Comparison of ENCODE assay signal across 8 cellular contexts in the genomic region with DNA sequence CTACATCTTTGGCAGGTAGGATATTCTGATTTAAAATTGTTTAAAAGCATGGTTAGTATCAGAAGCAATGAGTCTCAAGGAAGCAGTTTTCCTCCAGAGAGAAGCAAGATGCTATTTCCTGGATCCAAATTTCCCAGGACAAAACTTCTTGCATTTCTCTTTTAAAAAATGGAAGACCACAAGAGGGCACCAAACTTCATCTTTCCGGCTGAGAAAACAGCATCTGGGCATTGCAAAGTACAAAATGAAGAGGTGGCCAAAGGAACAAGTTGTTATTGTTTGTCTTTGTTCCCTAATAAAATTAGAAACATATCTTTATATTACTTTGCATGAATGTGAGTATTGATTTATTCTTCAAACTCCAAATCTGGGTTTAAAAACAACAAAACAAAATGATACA.
DNase-seq lines count a peak whose midpoint lies in the region; ATAC-seq and TF ChIP-seq lines count a peak whose summit lies in the region.

No MANE protein-coding gene starts in this region.

- DNase-seq in A673 (ENCODE audit: low spot score) (peak; percentile 74), GM10266 (ENCODE audit: extremely low spot score) (peak; percentile 46), NCI-H446 (lab: John Stamatoyannopoulos, UW) (peak; percentile 10 to 62), coronary artery (ENCODE audit: low spot score) (no peak), memory B cell (ENCODE audit: low spot score in 2 of 2) (peak; percentile 17 to 31)
- no peak for DNase-seq in stimulated activated effector memory CD8-positive, alpha-beta T cell treated with anti-CD3 and anti-CD28 coated beads, Interleukin-12 subunit alpha, Interleukin-12 subunit beta, amount 100 ng/mL, for 72 hours (ENCODE audit: low spot score in 2 of 2)

- TF ChIP-seq CTCF in A673 (conservative IDR thresholded peaks at IDR 0.05; ENCODE audit: low read depth, low read length), result peak; percentile 76
- TF ChIP-seq CTCF in GM10266 (IDR thresholded peaks at IDR 0.05; ENCODE audit: control insufficient read depth, insufficient read depth, low read depth, missing control alignments), result peak; percentile 53
- TF ChIP-seq CTCF in coronary artery (IDR thresholded peaks at IDR 0.05), result peak; percentile 45

- no peaks in the 10 kb centered on the region for H3K9me3 Mint-ChIP-seq in memory B cell
- no peaks in the 10 kb centered on the region for H3K9me3 Mint-ChIP-seq in stimulated activated effector memory CD8-positive, alpha-beta T cell treated with anti-CD3 and anti-CD28 coated beads, Interleukin-12 subunit alpha, Interleukin-12 subunit beta, amount 100 ng/mL, for 72 hours

- no peaks in the 10 kb centered on the region for H3K36me3 Mint-ChIP-seq in memory B cell
- no peaks in the 10 kb centered on the region for H3K36me3 Mint-ChIP-seq in stimulated activated effector memory CD8-positive, alpha-beta T cell treated with anti-CD3 and anti-CD28 coated beads, Interleukin-12 subunit alpha, Interleukin-12 subunit beta, amount 100 ng/mL, for 72 hours

- no TSS peak for BruUV-seq in A673 (replicated peaks; lab: Mats Ljungman, UMichigan)

- no peaks in the 10 kb centered on the region for H3K36me3 ChIP-seq in A673 (ENCODE audit: insufficient read depth, low read length, poor library complexity, severe bottlenecking)

- intact Hi-C loops in A673 (cut with micrococcal nuclease; ENCODE audit: unreplicated experiment), result loop anchor here (1.0 kb wide), 2 partner anchors 58 to 228 kb away; no protein-coding TSS in a partner anchor

- peaks cover 17% of the 10 kb centered on the region for H3K4me1 ChIP-seq in A673 (ENCODE audit: insufficient read depth, low read length, poor library complexity, severe bottlenecking)

- H3K9me3 ChIP-seq in A673 (ENCODE audit: low read depth, low read length, poor library complexity, severe bottlenecking), result no peaks in the 10 kb centered on the region

- no peaks in the 10 kb centered on the region for H3K4me1 Mint-ChIP-seq in memory B cell
- no peaks in the 10 kb centered on the region for H3K4me1 Mint-ChIP-seq in stimulated activated effector memory CD8-positive, alpha-beta T cell treated with anti-CD3 and anti-CD28 coated beads, Interleukin-12 subunit alpha, Interleukin-12 subunit beta, amount 100 ng/mL, for 72 hours

- POLR2A ChIA-PET in A673 (lab: Charles Lee; ENCODE audit: low non-redundant PET), result no interaction called here

- CTCF ChIA-PET in A673 (lab: Charles Lee), result no interaction called here

- H3K4me3 ChIP-seq in A673 (ENCODE audit: low read depth, low read length, poor library complexity, severe bottlenecking) (no peak overlapping the region), coronary artery (no peak overlapping the region)

- H3K4me3 Mint-ChIP-seq in memory B cell, result no peak overlapping the region
- H3K4me3 Mint-ChIP-seq in stimulated activated effector memory CD8-positive, alpha-beta T cell treated with anti-CD3 and anti-CD28 coated beads, Interleukin-12 subunit alpha, Interleukin-12 subunit beta, amount 100 ng/mL, for 72 hours, result no peak overlapping the region

- H3K27me3 Mint-ChIP-seq in memory B cell, result no peaks in the 10 kb centered on the region

- no peaks in the 10 kb centered on the region for H3K27me3 ChIP-seq in A673 (replicated peaks; ENCODE audit: insufficient read depth, low read depth, low read length, poor library complexity)

- H3K27ac ChIP-seq in A673 (ENCODE audit: low read depth, low read length, poor library complexity, severe bottlenecking) (no peak overlapping the region), coronary artery (no peak overlapping the region)

- ATAC-seq in memory B cell (ENCODE audit: low read depth) (no peak), GM19463 (IDR thresholded peaks at IDR 0.05; ENCODE audit: unreplicated experiment) (no peak), GM21526 (IDR thresholded peaks at IDR 0.05; ENCODE audit: low FRiP score, unreplicated experiment) (no peak)
- ATAC-seq in stimulated activated effector memory CD8-positive, alpha-beta T cell treated with anti-CD3 and anti-CD28 coated beads, Interleukin-12 subunit alpha, Interleukin-12 subunit beta, amount 100 ng/mL, for 72 hours, result no peak

- no peak overlapping the region for H3K27ac Mint-ChIP-seq in memory B cell
- no peak overlapping the region for H3K27ac Mint-ChIP-seq in stimulated activated effector memory CD8-positive, alpha-beta T cell treated with anti-CD3 and anti-CD28 coated beads, Interleukin-12 subunit alpha, Interleukin-12 subunit beta, amount 100 ng/mL, for 72 hours

Comparison
In these comparisons a context has a peak if more than half of its experiments do, and no peak if none do; other contexts are left out.
1. DNase-seq: peak in A673 (single experiment), GM10266 (single experiment), NCI-H446 (2 of 2) and memory B cell (2 of 2); none in coronary artery (single experiment) and stimulated activated effector memory CD8-positive, alpha-beta T cell treated with anti-CD3 and anti-CD28 coated beads, Interleukin-12 subunit alpha, Interleukin-12 subunit beta, amount 100 ng/mL, for 72 hours (0 of 2).
2. Peak in every context shown above with its lines, with median percentiles within 50 percentile points of each other: CTCF ChIP-seq.